In the genomic region with DNA sequence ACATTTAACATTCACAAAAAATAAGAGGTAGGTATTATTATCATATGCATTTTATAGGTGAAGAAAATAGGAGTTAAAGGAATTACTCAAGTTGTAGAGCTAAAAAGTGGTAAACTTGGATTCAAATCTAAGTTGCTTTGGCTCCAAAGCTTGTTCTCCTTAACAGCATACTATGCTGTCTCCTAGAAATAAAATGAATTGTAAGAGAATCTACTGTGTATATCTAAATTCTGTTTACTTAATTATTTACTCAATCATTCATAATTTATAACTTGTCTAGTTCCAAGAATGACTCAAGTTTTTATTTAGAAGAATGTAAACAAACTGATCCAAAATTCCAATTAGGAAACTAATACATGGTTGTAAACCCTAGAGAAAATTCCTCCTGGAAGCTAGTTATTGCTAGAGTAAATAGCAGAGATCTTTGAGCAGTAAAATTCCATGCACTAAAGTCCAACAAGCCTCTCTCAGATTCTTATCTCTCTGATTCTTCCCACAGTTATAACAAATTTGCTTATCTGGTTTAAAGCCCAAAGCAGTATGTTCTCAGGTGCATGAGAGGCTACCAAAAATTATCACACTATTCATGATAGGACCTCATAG, we compare ENCODE assay signal across 1 cellular context.
TF ChIP-seq lines count a peak whose summit lies in the region.

No MANE protein-coding gene starts in this region.

TF ChIP-seq in HepG2, 621 proteins besides CTCF, POLR2A, EP300 and RAD21 (continued from another document and continues in another):
- TF ChIP-seq, protein P1, sequence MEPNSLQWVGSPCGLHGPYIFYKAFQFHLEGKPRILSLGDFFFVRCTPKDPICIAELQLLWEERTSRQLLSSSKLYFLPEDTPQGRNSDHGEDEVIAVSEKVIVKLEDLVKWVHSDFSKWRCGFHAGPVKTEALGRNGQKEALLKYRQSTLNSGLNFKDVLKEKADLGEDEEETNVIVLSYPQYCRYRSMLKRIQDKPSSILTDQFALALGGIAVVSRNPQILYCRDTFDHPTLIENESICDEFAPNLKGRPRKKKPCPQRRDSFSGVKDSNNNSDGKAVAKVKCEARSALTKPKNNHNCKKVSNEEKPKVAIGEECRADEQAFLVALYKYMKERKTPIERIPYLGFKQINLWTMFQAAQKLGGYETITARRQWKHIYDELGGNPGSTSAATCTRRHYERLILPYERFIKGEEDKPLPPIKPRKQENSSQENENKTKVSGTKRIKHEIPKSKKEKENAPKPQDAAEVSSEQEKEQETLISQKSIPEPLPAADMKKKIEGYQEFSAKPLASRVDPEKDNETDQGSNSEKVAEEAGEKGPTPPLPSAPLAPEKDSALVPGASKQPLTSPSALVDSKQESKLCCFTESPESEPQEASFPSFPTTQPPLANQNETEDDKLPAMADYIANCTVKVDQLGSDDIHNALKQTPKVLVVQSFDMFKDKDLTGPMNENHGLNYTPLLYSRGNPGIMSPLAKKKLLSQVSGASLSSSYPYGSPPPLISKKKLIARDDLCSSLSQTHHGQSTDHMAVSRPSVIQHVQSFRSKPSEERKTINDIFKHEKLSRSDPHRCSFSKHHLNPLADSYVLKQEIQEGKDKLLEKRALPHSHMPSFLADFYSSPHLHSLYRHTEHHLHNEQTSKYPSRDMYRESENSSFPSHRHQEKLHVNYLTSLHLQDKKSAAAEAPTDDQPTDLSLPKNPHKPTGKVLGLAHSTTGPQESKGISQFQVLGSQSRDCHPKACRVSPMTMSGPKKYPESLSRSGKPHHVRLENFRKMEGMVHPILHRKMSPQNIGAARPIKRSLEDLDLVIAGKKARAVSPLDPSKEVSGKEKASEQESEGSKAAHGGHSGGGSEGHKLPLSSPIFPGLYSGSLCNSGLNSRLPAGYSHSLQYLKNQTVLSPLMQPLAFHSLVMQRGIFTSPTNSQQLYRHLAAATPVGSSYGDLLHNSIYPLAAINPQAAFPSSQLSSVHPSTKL (CRISPR knock-in tag; IDR thresholded peaks at IDR 0.05), result peak; percentile 81
- TF ChIP-seq CHCHD3 (CRISPR knock-in tag; IDR thresholded peaks at IDR 0.05) (no peak), SAFB2 (CRISPR knock-in tag; IDR thresholded peaks at IDR 0.05; ENCODE audit: borderline replicate concordance, low read depth) (no peak), ZNF562 (CRISPR knock-in tag; IDR thresholded peaks at IDR 0.05; ENCODE audit: borderline replicate concordance) (no peak), SALL1 (CRISPR knock-in tag; IDR thresholded peaks at IDR 0.05) (0 out of 2 replicates have a peak, but pooled peaks have one; percentile 24), ZNF350 (CRISPR knock-in tag; IDR thresholded peaks at IDR 0.05; ENCODE audit: borderline replicate concordance, low read depth) (no peak), REPIN1 (CRISPR knock-in tag; IDR thresholded peaks at IDR 0.05; ENCODE audit: borderline replicate concordance, low read depth) (no peak), ZNF788 (CRISPR knock-in tag; IDR thresholded peaks at IDR 0.05; ENCODE audit: borderline replicate concordance) (no peak), ZNF567 (CRISPR knock-in tag; IDR thresholded peaks at IDR 0.05; ENCODE audit: borderline replicate concordance) (no peak), RBM39 (IDR thresholded peaks at IDR 0.05; ENCODE audit: low read depth, low read length, poor library complexity, severe bottlenecking) (no peak), NKX3-1 (CRISPR knock-in tag; IDR thresholded peaks at IDR 0.05) (no peak), HNRNPLL (IDR thresholded peaks at IDR 0.05; ENCODE audit: low read depth, low read length, poor library complexity, severe bottlenecking) (no peak), MTF2 (CRISPR knock-in tag; IDR thresholded peaks at IDR 0.05; ENCODE audit: borderline replicate concordance) (no peak), MED1 (CRISPR knock-in tag; IDR thresholded peaks at IDR 0.05) (peak; percentile 33; the same call in 1 of the 2 replicates), ZNF33A (CRISPR knock-in tag; IDR thresholded peaks at IDR 0.05; ENCODE audit: borderline replicate concordance) (no peak), HOXA9 (CRISPR knock-in tag; IDR thresholded peaks at IDR 0.05; ENCODE audit: borderline replicate concordance) (no peak), MIER2 (CRISPR knock-in tag; IDR thresholded peaks at IDR 0.05) (no peak), CREB3 (CRISPR knock-in tag; IDR thresholded peaks at IDR 0.05) (no peak), ZNF674 (CRISPR knock-in tag; IDR thresholded peaks at IDR 0.05; ENCODE audit: low read depth) (no peak), ZNF468 (CRISPR knock-in tag; IDR thresholded peaks at IDR 0.05) (no peak), FOXA3 (CRISPR knock-in tag; IDR thresholded peaks at IDR 0.05) (peak; percentile 87), SMYD3 (CRISPR knock-in tag; IDR thresholded peaks at IDR 0.05) (0 out of 2 replicates have a peak, but pooled peaks have one; percentile 27), ZBTB34 (CRISPR knock-in tag; IDR thresholded peaks at IDR 0.05) (no peak), FOXM1 (CRISPR knock-in tag; IDR thresholded peaks at IDR 0.05) (no peak), BCL6 (CRISPR knock-in tag; IDR thresholded peaks at IDR 0.05) (peak; percentile 49; the same call in 1 of the 2 replicates), GABPB1 (CRISPR knock-in tag; IDR thresholded peaks at IDR 0.05) (no peak), EED (CRISPR knock-in tag; IDR thresholded peaks at IDR 0.05) (no peak), CEBPZ (IDR thresholded peaks at IDR 0.05; ENCODE audit: low read length) (no peak)
- TF ChIP-seq, protein P2, sequence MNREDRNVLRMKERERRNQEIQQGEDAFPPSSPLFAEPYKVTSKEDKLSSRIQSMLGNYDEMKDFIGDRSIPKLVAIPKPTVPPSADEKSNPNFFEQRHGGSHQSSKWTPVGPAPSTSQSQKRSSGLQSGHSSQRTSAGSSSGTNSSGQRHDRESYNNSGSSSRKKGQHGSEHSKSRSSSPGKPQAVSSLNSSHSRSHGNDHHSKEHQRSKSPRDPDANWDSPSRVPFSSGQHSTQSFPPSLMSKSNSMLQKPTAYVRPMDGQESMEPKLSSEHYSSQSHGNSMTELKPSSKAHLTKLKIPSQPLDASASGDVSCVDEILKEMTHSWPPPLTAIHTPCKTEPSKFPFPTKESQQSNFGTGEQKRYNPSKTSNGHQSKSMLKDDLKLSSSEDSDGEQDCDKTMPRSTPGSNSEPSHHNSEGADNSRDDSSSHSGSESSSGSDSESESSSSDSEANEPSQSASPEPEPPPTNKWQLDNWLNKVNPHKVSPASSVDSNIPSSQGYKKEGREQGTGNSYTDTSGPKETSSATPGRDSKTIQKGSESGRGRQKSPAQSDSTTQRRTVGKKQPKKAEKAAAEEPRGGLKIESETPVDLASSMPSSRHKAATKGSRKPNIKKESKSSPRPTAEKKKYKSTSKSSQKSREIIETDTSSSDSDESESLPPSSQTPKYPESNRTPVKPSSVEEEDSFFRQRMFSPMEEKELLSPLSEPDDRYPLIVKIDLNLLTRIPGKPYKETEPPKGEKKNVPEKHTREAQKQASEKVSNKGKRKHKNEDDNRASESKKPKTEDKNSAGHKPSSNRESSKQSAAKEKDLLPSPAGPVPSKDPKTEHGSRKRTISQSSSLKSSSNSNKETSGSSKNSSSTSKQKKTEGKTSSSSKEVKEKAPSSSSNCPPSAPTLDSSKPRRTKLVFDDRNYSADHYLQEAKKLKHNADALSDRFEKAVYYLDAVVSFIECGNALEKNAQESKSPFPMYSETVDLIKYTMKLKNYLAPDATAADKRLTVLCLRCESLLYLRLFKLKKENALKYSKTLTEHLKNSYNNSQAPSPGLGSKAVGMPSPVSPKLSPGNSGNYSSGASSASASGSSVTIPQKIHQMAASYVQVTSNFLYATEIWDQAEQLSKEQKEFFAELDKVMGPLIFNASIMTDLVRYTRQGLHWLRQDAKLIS (CRISPR knock-in tag; IDR thresholded peaks at IDR 0.05), result no peak
- TF ChIP-seq, protein P3, sequence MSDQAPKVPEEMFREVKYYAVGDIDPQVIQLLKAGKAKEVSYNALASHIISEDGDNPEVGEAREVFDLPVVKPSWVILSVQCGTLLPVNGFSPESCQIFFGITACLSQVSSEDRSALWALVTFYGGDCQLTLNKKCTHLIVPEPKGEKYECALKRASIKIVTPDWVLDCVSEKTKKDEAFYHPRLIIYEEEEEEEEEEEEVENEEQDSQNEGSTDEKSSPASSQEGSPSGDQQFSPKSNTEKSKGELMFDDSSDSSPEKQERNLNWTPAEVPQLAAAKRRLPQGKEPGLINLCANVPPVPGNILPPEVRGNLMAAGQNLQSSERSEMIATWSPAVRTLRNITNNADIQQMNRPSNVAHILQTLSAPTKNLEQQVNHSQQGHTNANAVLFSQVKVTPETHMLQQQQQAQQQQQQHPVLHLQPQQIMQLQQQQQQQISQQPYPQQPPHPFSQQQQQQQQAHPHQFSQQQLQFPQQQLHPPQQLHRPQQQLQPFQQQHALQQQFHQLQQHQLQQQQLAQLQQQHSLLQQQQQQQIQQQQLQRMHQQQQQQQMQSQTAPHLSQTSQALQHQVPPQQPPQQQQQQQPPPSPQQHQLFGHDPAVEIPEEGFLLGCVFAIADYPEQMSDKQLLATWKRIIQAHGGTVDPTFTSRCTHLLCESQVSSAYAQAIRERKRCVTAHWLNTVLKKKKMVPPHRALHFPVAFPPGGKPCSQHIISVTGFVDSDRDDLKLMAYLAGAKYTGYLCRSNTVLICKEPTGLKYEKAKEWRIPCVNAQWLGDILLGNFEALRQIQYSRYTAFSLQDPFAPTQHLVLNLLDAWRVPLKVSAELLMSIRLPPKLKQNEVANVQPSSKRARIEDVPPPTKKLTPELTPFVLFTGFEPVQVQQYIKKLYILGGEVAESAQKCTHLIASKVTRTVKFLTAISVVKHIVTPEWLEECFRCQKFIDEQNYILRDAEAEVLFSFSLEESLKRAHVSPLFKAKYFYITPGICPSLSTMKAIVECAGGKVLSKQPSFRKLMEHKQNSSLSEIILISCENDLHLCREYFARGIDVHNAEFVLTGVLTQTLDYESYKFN (CRISPR knock-in tag; conservative IDR thresholded peaks at IDR 0.05), result peak; percentile 83
- TF ChIP-seq, protein P4, sequence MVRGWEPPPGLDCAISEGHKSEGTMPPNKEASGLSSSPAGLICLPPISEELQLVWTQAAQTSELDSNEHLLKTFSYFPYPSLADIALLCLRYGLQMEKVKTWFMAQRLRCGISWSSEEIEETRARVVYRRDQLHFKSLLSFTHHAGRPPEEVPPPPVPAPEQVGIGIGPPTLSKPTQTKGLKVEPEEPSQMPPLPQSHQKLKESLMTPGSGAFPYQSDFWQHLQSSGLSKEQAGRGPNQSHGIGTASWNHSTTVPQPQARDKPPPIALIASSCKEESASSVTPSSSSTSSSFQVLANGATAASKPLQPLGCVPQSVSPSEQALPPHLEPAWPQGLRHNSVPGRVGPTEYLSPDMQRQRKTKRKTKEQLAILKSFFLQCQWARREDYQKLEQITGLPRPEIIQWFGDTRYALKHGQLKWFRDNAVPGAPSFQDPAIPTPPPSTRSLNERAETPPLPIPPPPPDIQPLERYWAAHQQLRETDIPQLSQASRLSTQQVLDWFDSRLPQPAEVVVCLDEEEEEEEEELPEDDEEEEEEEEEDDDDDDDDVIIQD (CRISPR knock-in tag; IDR thresholded peaks at IDR 0.05; ENCODE audit: low read depth), result peak; percentile 29; the same call in 1 of the 2 replicates
- TF ChIP-seq, protein P5, sequence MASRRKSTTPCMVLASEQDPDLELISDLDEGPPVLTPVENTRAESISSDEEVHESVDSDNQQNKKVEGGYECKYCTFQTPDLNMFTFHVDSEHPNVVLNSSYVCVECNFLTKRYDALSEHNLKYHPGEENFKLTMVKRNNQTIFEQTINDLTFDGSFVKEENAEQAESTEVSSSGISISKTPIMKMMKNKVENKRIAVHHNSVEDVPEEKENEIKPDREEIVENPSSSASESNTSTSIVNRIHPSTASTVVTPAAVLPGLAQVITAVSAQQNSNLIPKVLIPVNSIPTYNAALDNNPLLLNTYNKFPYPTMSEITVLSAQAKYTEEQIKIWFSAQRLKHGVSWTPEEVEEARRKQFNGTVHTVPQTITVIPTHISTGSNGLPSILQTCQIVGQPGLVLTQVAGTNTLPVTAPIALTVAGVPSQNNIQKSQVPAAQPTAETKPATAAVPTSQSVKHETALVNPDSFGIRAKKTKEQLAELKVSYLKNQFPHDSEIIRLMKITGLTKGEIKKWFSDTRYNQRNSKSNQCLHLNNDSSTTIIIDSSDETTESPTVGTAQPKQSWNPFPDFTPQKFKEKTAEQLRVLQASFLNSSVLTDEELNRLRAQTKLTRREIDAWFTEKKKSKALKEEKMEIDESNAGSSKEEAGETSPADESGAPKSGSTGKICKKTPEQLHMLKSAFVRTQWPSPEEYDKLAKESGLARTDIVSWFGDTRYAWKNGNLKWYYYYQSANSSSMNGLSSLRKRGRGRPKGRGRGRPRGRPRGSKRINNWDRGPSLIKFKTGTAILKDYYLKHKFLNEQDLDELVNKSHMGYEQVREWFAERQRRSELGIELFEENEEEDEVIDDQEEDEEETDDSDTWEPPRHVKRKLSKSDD (CRISPR knock-in tag; IDR thresholded peaks at IDR 0.05; ENCODE audit: low read depth), result no peak
